In genomic region chr10:77926566-77927342, GRCh38 we compare ENCODE assay signal across 8 cellular contexts. TPM values are rescaled to one million over a fixed set of nuclear protein-coding genes. Genes with fewer than 3 reads are reported as not detected.
DNase-seq lines count a peak whose midpoint lies in the region; TF ChIP-seq lines count a peak whose summit lies in the region.

DLG5 (minus strand) TSS chr10:77926755; CDS start chr10:77926520, 235 bp downstream.

- peak within 1 kb of the TSS; percentile 77 for H3K4me3 Mint-ChIP-seq in progenitor cell of endocrine pancreas (ENCODE audit: low read depth)

- H3K27me3 Mint-ChIP-seq in progenitor cell of endocrine pancreas: no peaks in the 10 kb centered on the region

- H3K27ac ChIP-seq in right atrium auricular region: peak within 1 kb of the TSS; percentile 70 to 81

- H3K4me1 ChIP-seq in HAP-1: peaks cover 14% of the 10 kb centered on the region
- peaks cover 0 to 27% of the 10 kb centered on the region in 2 donors for H3K4me1 ChIP-seq in right atrium auricular region

- peaks cover 36% of the 10 kb centered on the region for H3K4me1 Mint-ChIP-seq in progenitor cell of endocrine pancreas (ENCODE audit: low read depth)

- no peaks in the 10 kb centered on the region for H3K9me3 Mint-ChIP-seq in progenitor cell of endocrine pancreas (ENCODE audit: low read depth)

- DNase-seq in NCI-H82 (lab: John Stamatoyannopoulos, UW): peak; percentile 64
- DNase-seq in NCI-H82 treated with DMSO at 0.1 percent for 48 hours (lab: John Stamatoyannopoulos, UW; ENCODE audit: unreplicated experiment): no peak
- peak in 1 of 2 experiments; percentile 75 for DNase-seq in HAP-1 (ENCODE audit: low spot score in 2 of 2)
- peak; percentile 57 for DNase-seq in NCI-H226
- DNase-seq in anterior cingulate cortex (lab: John Stamatoyannopoulos, UW): peak in 48 of 58 donors; percentile 14 to 67 (median 43)
- peak; percentile 60 for DNase-seq in right atrium auricular region (ENCODE audit: low spot score)
- DNase-seq in progenitor cell of endocrine pancreas (ENCODE audit: low spot score, unreplicated experiment): peak; percentile 43
- no peak for DNase-seq in COLO829 (ENCODE audit: low spot score)

- H3K36me3 ChIP-seq in HAP-1 (replicated peaks): no peaks in the 10 kb centered on the region; the same call in 1 of the 2 replicates
- H3K36me3 ChIP-seq in right atrium auricular region: no peaks in the 10 kb centered on the region

- in situ Hi-C loops in HAP-1 (cut with MboI; ENCODE audit: low sequenced_read_pairs): no loop called here

- no peaks in the 10 kb centered on the region for H3K27me3 ChIP-seq in HAP-1 (ENCODE audit: low read depth)
- H3K27me3 ChIP-seq in right atrium auricular region: no peaks in the 10 kb centered on the region

- H3K4me3 ChIP-seq in HAP-1 (peak within 1 kb of the TSS; percentile 72), right atrium auricular region (peak within 1 kb of the TSS; percentile 77 to 78)

- TF ChIP-seq CTCF in right atrium auricular region (IDR thresholded peaks at IDR 0.05) (no peak), progenitor cell of endocrine pancreas (IDR thresholded peaks at IDR 0.05; ENCODE audit: unreplicated experiment) (peak; percentile 31)

- H3K9me3 ChIP-seq in HAP-1: no peaks in the 10 kb centered on the region
- H3K9me3 ChIP-seq in right atrium auricular region: no peaks in the 10 kb centered on the region

- H3K27ac Mint-ChIP-seq in progenitor cell of endocrine pancreas: peak within 1 kb of the TSS; percentile 77

- H3K36me3 Mint-ChIP-seq in progenitor cell of endocrine pancreas (ENCODE audit: insufficient read depth): no peaks in the 10 kb centered on the region

RNA-seq across cellular contexts. Expression of gene DLG5, which starts in this region (rescaled TPM):
- 10 to 100 TPM; 10.5 to 20.4 TPM for total RNA-seq in right atrium auricular region
- total RNA-seq in progenitor cell of endocrine pancreas: 132 and 149 TPM in 2 replicates

Comparison
In these comparisons a context has a peak if more than half of its experiments do, and no peak if none do; other contexts are left out.
1. DNase-seq: peak in NCI-H82 (single experiment), NCI-H226 (single experiment), anterior cingulate cortex (48 of 58), right atrium auricular region (single experiment) and progenitor cell of endocrine pancreas (single experiment); none in NCI-H82 treated with DMSO at 0.1 percent for 48 hours (single experiment) and COLO829 (single experiment).